ENCODE assay signal across 16 cellular contexts in the genomic region with DNA sequence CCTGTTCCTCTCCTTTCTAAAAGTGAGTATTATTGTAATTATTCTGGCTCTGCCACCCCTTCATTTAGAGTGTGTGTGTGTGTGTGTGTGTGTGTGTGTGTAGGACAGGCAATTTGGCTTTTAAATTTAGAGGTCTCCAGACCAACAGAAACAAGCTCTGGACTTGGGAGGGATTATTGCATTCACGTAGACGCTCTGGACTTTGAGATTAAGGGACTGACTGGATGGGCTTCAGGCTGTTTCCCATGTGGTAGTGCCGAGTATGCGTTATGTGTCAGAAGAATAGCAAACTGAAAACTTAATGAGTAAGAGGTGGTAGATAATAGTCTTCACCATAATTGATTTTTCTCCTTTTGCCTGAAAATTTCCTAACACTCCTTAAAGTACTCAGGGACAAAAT.
A peak's percentile ranks its signal among the peaks of the same experiment; 100 is the strongest.
DNase-seq lines count a peak whose midpoint lies in the region; ATAC-seq, FAIRE-seq and TF ChIP-seq lines count a peak whose summit lies in the region.
"Had no signal": no experiment of that assay in that cellular context is flagged by ENCODE, and none has a peak within 500 bp of the region (broad histone marks: within the 10 kb centered on the region; RNA-seq: fewer than 3 reads in every experiment).

No MANE protein-coding gene starts in this region.

- peak overlapping the region; percentile 31 for H3K27ac Mint-ChIP-seq in neural progenitor cell
- H3K27ac Mint-ChIP-seq in stimulated activated naive B cell treated with anti-CD40 and anti-IgM and Interleukin-4, amounts not matched to agents 10 μg/mL and 1 μg/mL and 100 μg/mL, for 72 hours = no peak overlapping the region
- H3K27ac Mint-ChIP-seq: CD4-positive, alpha-beta T cell; H9 had no signal

- whole genome bisulfite sequencing in HepG2 (ENCODE audit: low lambda C conversion rate) = 3% methylated on average over 4 of the region's 4 CpGs
- 81% methylated on average over 4 of the region's 4 CpGs for WGBS in right lobe of liver (ENCODE audit: insufficient coverage, low coverage, low lambda C conversion rate, missing lambda C conversion rate)
- 89 to 94% (median 93%) methylated on average over 4 of the region's 4 CpGs for WGBS in adrenal gland, 4 donors

- H3K27me3 Mint-ChIP-seq in neural progenitor cell (ENCODE audit: insufficient read depth, low read depth) = no peaks in the 10 kb centered on the region
- H3K27me3 Mint-ChIP-seq in stimulated activated naive B cell treated with anti-CD40 and anti-IgM and Interleukin-4, amounts not matched to agents 10 μg/mL and 1 μg/mL and 100 μg/mL, for 72 hours = no peaks in the 10 kb centered on the region
- H3K27me3 Mint-ChIP-seq: CD4-positive, alpha-beta T cell had no signal

- TF ChIP-seq POLR2A in HepG2 (IDR thresholded peaks at IDR 0.05; ENCODE audit: insufficient read depth in 1 of 2, low read depth in 2 of 2, low read length in 2 of 2) (no peak), right lobe of liver (IDR thresholded peaks at IDR 0.05) (no peak), adrenal gland (IDR thresholded peaks at IDR 0.05) (no peak)

- peak; percentile 73 for ATAC-seq in HepG2
- no peak for ATAC-seq in right lobe of liver
- peak; percentile 64 for ATAC-seq in sciatic nerve
- no peak for ATAC-seq in stimulated activated naive B cell treated with anti-CD40 and anti-IgM and Interleukin-4, amounts not matched to agents 10 μg/mL and 1 μg/mL and 100 μg/mL, for 72 hours (replicated peaks)
- no peak for ATAC-seq in Right ventricle myocardium inferior

- BruUV-seq in HepG2 (replicated peaks; lab: Mats Ljungman, UMichigan) = no TSS peak

- TF ChIP-seq CTCF in HepG2 (CRISPR knock-in tag; IDR thresholded peaks at IDR 0.05) (no peak), right lobe of liver (IDR thresholded peaks at IDR 0.05) (no peak), neural progenitor cell (IDR thresholded peaks at IDR 0.05) (no peak), adrenal gland (IDR thresholded peaks at IDR 0.05) (no peak)

- intact Hi-C loops in HepG2 (cut with micrococcal nuclease; ENCODE audit: unreplicated experiment) = no loop called here
- intact Hi-C loops in right lobe of liver (cut with DNase I) = no loop called here
- intact Hi-C loops in sciatic nerve (cut with DNase I) = no loop called here
- intact Hi-C loops in Right ventricle myocardium inferior (cut with DNase I) = no loop called here
- intact Hi-C loops in adrenal gland (cut with DNase I) = no loop called here

- H3K27ac ChIP-seq in HepG2 (ENCODE audit: extremely low read length, insufficient read depth, low read length) (no peak overlapping the region), right lobe of liver (no peak overlapping the region), neural progenitor cell (no peak overlapping the region), adrenal gland (no peak overlapping the region)
- H3K27ac ChIP-seq: GM23248 had no signal

- DNase-seq in HepG2 (ENCODE audit: low spot score) = no peak
- DNase-seq in right lobe of liver = no peak
- no peak for DNase-seq in neural progenitor cell (ENCODE audit: low spot score)
- no peak for DNase-seq in sciatic nerve (ENCODE audit: low spot score)
- DNase-seq in stimulated activated naive B cell treated with anti-CD40 and anti-IgM and Interleukin-4, amounts not matched to agents 10 μg/mL and 1 μg/mL and 100 μg/mL, for 72 hours = no peak
- DNase-seq in Right ventricle myocardium inferior (ENCODE audit: missing footprints) = no peak
- DNase-seq in adrenal gland = no peak
- DNase-seq: ACHN; Calu3; CD4-positive, alpha-beta T cell; DMS 273 treated with DMSO at 0.1 percent for 48 hours; EL; GM23248; H9 had no signal

- CTCF ChIA-PET in HepG2 (lab: Yijun Ruan, JAX; ENCODE audit: low intra/inter-chr PET ratio, low total read pairs) = no interaction called here

- POLR2A ChIA-PET in HepG2 (lab: Yijun Ruan, JAX) = no interaction called here

- TF ChIP-seq RAD21 in HepG2 (CRISPR knock-in tag; IDR thresholded peaks at IDR 0.05) = no peak

- no peaks in the 10 kb centered on the region for H3F3A ChIP-seq in neural progenitor cell (ENCODE audit: low read depth)

- peak overlapping the region; percentile 29; the same call in 1 of the 2 replicates for H3K4me2 ChIP-seq in HepG2 (ENCODE audit: low read depth, low read length)
- H3K4me2 ChIP-seq in neural progenitor cell = no peak overlapping the region

- H3K9me3 ChIP-seq in HepG2 (ENCODE audit: low read length) (no peaks in the 10 kb centered on the region), right lobe of liver (no peaks in the 10 kb centered on the region), neural progenitor cell (ENCODE audit: low read depth) (no peaks in the 10 kb centered on the region), adrenal gland (replicated peaks in 1 of 3) (no peaks in the 10 kb centered on the region)

- H3K9me3 Mint-ChIP-seq in neural progenitor cell = peaks cover 13% of the 10 kb centered on the region
- H3K9me3 Mint-ChIP-seq in stimulated activated naive B cell treated with anti-CD40 and anti-IgM and Interleukin-4, amounts not matched to agents 10 μg/mL and 1 μg/mL and 100 μg/mL, for 72 hours = no peaks in the 10 kb centered on the region
- H3K9me3 Mint-ChIP-seq: CD4-positive, alpha-beta T cell; H9 had no signal

- H4K20me1 ChIP-seq in HepG2 (ENCODE audit: insufficient read depth, low read length) (no peaks in the 10 kb centered on the region), neural progenitor cell (ENCODE audit: low read depth) (no peaks in the 10 kb centered on the region)

- no peaks in the 10 kb centered on the region for H3K36me3 Mint-ChIP-seq in neural progenitor cell
- H3K36me3 Mint-ChIP-seq in stimulated activated naive B cell treated with anti-CD40 and anti-IgM and Interleukin-4, amounts not matched to agents 10 μg/mL and 1 μg/mL and 100 μg/mL, for 72 hours = no peaks in the 10 kb centered on the region

- H3K4me3 Mint-ChIP-seq in neural progenitor cell = no peak overlapping the region
- H3K4me3 Mint-ChIP-seq in stimulated activated naive B cell treated with anti-CD40 and anti-IgM and Interleukin-4, amounts not matched to agents 10 μg/mL and 1 μg/mL and 100 μg/mL, for 72 hours = no peak overlapping the region
- H3K4me3 Mint-ChIP-seq: CD4-positive, alpha-beta T cell; H9 had no signal

- peaks cover 29% of the 10 kb centered on the region for H3K4me1 Mint-ChIP-seq in neural progenitor cell
- H3K4me1 Mint-ChIP-seq in stimulated activated naive B cell treated with anti-CD40 and anti-IgM and Interleukin-4, amounts not matched to agents 10 μg/mL and 1 μg/mL and 100 μg/mL, for 72 hours = no peaks in the 10 kb centered on the region
- H3K4me1 Mint-ChIP-seq: H9 had no signal

- H3K36me3 ChIP-seq in HepG2 (replicated peaks in 1 of 2; ENCODE audit: control insufficient read depth in 1 of 2, insufficient read depth in 2 of 2, low read length in 2 of 2) (no peaks in the 10 kb centered on the region), right lobe of liver (no peaks in the 10 kb centered on the region), neural progenitor cell (no peaks in the 10 kb centered on the region), adrenal gland (replicated peaks in 1 of 2) (no peaks in the 10 kb centered on the region)

- H2AFZ ChIP-seq in HepG2 (ENCODE audit: low read length) (no peak overlapping the region), neural progenitor cell (replicated peaks) (no peak overlapping the region)
- H2AFZ ChIP-seq: GM23248 had no signal

- FAIRE-seq in HepG2 (lab: Jason Lieb, UNC) = no peak
- FAIRE-seq: G401.6, GM12891 had no signal

- H3K4me1 ChIP-seq in HepG2 (ENCODE audit: insufficient read depth, low read length) (peaks cover 10% of the 10 kb centered on the region), right lobe of liver (no peaks in the 10 kb centered on the region), neural progenitor cell (no peaks in the 10 kb centered on the region), adrenal gland (replicated peaks in 1 of 2) (no peaks in the 10 kb centered on the region)

- no peaks in the 10 kb centered on the region for H3K79me2 ChIP-seq in HepG2 (ENCODE audit: insufficient read depth, low read length)
- no peaks in the 10 kb centered on the region for H3K79me2 ChIP-seq in neural progenitor cell (ENCODE audit: low read depth)

- in situ Hi-C loops in HepG2 (cut with HindIII; ENCODE audit: extremely low pct_ligation_motif_present, low pct_unique_long_range_greater_than_20kb) = no loop called here

- H3K4me3 ChIP-seq in HepG2 (replicated peaks in 1 of 3; ENCODE audit: insufficient read depth in 1 of 3, low read depth in 2 of 3, low read length in 3 of 3) (no peak overlapping the region; a peak in 1 of 6 replicates), right lobe of liver (no peak overlapping the region), neural progenitor cell (no peak overlapping the region), adrenal gland (no peak overlapping the region)
- H3K4me3 ChIP-seq: GM23248 had no signal

- TF ChIP-seq EP300 in HepG2 (IDR thresholded peaks at IDR 0.05; ENCODE audit: low read depth in 2 of 2, low read length in 2 of 2) (no peak), HepG2 (CRISPR knock-in tag; IDR thresholded peaks at IDR 0.05; ENCODE audit: borderline replicate concordance) (no peak)

- H3K9ac ChIP-seq in HepG2 (ENCODE audit: insufficient read depth, low read depth, low read length) = 0 out of 2 replicates have a peak overlapping the region, but pooled peaks have one; percentile 8
- H3K9ac ChIP-seq in neural progenitor cell = no peak overlapping the region
- H3K9ac ChIP-seq: GM23248 had no signal

- H3K27me3 ChIP-seq in HepG2 (ENCODE audit: control insufficient read depth in 1 of 2, insufficient read depth in 2 of 2, low read length in 2 of 2) = no peaks in the 10 kb centered on the region; a peak in 1 of 5 replicates
- H3K27me3 ChIP-seq in right lobe of liver = no peaks in the 10 kb centered on the region
- no peaks in the 10 kb centered on the region for H3K27me3 ChIP-seq in neural progenitor cell
- no peaks in the 10 kb centered on the region for H3K27me3 ChIP-seq in adrenal gland

TF ChIP-seq in HepG2, 621 proteins besides CTCF, POLR2A, EP300 and RAD21 (continues in another document):
- TF ChIP-seq KLF16 (CRISPR knock-in tag; IDR thresholded peaks at IDR 0.05) = no peak
- no peak for TF ChIP-seq ZNF230 (CRISPR knock-in tag; IDR thresholded peaks at IDR 0.05)
- TF ChIP-seq MZF1 (CRISPR knock-in tag; IDR thresholded peaks at IDR 0.05; ENCODE audit: borderline replicate concordance) = no peak
- TF ChIP-seq NFIC (IDR thresholded peaks at IDR 0.05; ENCODE audit: low read length) = no peak
- no peak for TF ChIP-seq KDM5A (IDR thresholded peaks at IDR 0.05; ENCODE audit: borderline replicate concordance, low read length)
- TF ChIP-seq SP140L (CRISPR knock-in tag; IDR thresholded peaks at IDR 0.05; ENCODE audit: borderline replicate concordance) = no peak
- no peak for TF ChIP-seq ZNF761 (CRISPR knock-in tag; conservative IDR thresholded peaks at IDR 0.05)

Comparison
In these comparisons a context has a peak if more than half of its experiments do, and no peak if none do; other contexts are left out.
1. ATAC-seq: peak in HepG2 (single experiment) and sciatic nerve (single experiment); none in right lobe of liver (0 of 4), stimulated activated naive B cell treated with anti-CD40 and anti-IgM and Interleukin-4, amounts not matched to agents 10 μg/mL and 1 μg/mL and 100 μg/mL, for 72 hours (0 of 2) and Right ventricle myocardium inferior (single experiment).